Comparison of ENCODE assay signal across 8 cellular contexts in the genomic region with DNA sequence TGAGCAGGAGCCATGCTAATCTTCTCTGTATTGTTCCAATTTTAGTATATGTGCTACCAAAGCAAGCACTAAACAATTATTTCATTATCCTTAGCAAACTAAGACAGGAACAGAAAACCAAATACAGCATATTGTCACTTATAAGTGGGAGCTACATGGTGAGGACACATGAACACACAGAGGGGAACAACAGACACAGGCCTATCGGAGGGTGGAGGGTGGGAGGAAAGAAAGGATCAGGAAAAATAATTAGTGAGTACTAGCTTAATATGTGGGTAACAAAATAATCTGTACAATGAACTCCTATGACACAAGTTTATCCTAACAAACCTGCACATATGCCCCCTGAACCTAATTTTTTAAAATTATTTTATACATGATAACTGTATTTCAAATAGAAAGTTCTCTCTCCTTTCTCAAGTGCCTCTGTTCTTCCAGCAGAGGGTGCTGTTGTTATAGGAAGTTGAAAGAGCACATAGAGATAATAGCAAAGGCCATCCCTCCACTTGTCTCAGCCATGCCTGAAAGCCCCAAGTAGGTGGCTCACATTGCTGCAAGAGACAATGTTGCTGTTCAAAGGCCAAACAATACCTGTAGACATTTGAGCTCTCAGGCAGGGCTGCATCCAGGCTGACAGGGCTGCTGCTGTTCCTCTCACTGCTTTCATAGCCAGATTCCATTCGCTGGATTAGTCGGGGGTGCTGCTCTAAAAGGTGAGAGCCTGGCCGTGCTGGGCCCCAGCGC. TPM values are rescaled to one million over a fixed set of nuclear protein-coding genes. Genes with fewer than 3 reads are reported as not detected.
DNase-seq lines count a peak whose midpoint lies in the region; ATAC-seq, FAIRE-seq and TF ChIP-seq lines count a peak whose summit lies in the region.

No MANE protein-coding gene starts in this region.

- H3K9me3 ChIP-seq in ascending aorta = no peaks in the 10 kb centered on the region
- no peaks in the 10 kb centered on the region for H3K9me3 ChIP-seq in right atrium auricular region
- H3K9me3 ChIP-seq in sigmoid colon = no peaks in the 10 kb centered on the region

- TF ChIP-seq POLR2A in sigmoid colon (IDR thresholded peaks at IDR 0.05) = no peak

- TF ChIP-seq EP300 in sigmoid colon (IDR thresholded peaks at IDR 0.05) = no peak

- H3K4me1 ChIP-seq in ascending aorta (no peaks in the 10 kb centered on the region), right atrium auricular region (no peaks in the 10 kb centered on the region), sigmoid colon (no peaks in the 10 kb centered on the region)

- intact Hi-C loops in ascending aorta (cut with DNase I) (loop anchor here (1.0 kb wide), 2 partner anchors 96 to 115 kb away; no protein-coding TSS in a partner anchor), sigmoid colon (cut with DNase I) (loop anchor here (1.0 kb wide), 1 partner anchor 115 kb away; no protein-coding TSS in a partner anchor)

- no peak overlapping the region for H3K4me3 ChIP-seq in ascending aorta
- no peak overlapping the region for H3K4me3 ChIP-seq in right atrium auricular region
- H3K4me3 ChIP-seq in sigmoid colon = no peak overlapping the region

- 94 to 97% methylated on average over 5 of the region's 5 CpGs for WGBS in sigmoid colon, 2 donors

- peak; percentile 89 for FAIRE-seq in GM19239 (lab: Jason Lieb, UNC)

- peak; percentile 79 for DNase-seq in AG08395 (ENCODE audit: low spot score)
- DNase-seq in GM19239 (ENCODE audit: insufficient read length, low spot score) = peak; percentile 60
- DNase-seq in NCI-H146 (lab: John Stamatoyannopoulos, UW) = peak; percentile 80
- DNase-seq in SW 1271 (lab: John Stamatoyannopoulos, UW) = peak; percentile 31 to 85
- no peak for DNase-seq in ascending aorta (ENCODE audit: low spot score in 2 of 2)
- no peak for DNase-seq in right atrium auricular region (ENCODE audit: low spot score)
- DNase-seq in sigmoid colon = peak; percentile 67

- no peak for ATAC-seq in GM19328 (IDR thresholded peaks at IDR 0.05; ENCODE audit: unreplicated experiment)

- H3K36me3 ChIP-seq in ascending aorta = peaks cover 18 to 25% of the 10 kb centered on the region in 2 donors
- peaks cover 43% of the 10 kb centered on the region for H3K36me3 ChIP-seq in right atrium auricular region
- peaks cover 13 to 77% (median 27%) of the 10 kb centered on the region in 4 donors for H3K36me3 ChIP-seq in sigmoid colon

- no peak overlapping the region for H3K27ac ChIP-seq in ascending aorta
- no peak overlapping the region for H3K27ac ChIP-seq in right atrium auricular region
- H3K27ac ChIP-seq in sigmoid colon = peak overlapping the region in 1 of 4 donors; percentile 4

- peak; percentile 77 to 83 (median 82) for TF ChIP-seq CTCF in ascending aorta (IDR thresholded peaks at IDR 0.05)
- TF ChIP-seq CTCF in right atrium auricular region (IDR thresholded peaks at IDR 0.05) = peak; percentile 72 to 88
- peak; percentile 57 to 85 (median 80) for TF ChIP-seq CTCF in sigmoid colon (IDR thresholded peaks at IDR 0.05)

- H3K27me3 ChIP-seq in ascending aorta (no peaks in the 10 kb centered on the region), right atrium auricular region (no peaks in the 10 kb centered on the region), sigmoid colon (no peaks in the 10 kb centered on the region)

RNA-seq across cellular contexts. Expression of gene PPP3CB, which starts 33.4 kb away (rescaled TPM):
- 23.0 TPM for total RNA-seq in ascending aorta
- 10 to 100 TPM; 40.7 to 44.2 TPM for total RNA-seq in right atrium auricular region
- total RNA-seq in sigmoid colon = 100 to 1,000 TPM in 1 of 4 donors, 10 to 100 TPM in 3; 75.5 to 103 (median 85.8) TPM
- polyA plus RNA-seq in sigmoid colon = 10 to 100 TPM; 21.0 to 23.8 (median 22.2) TPM

Comparison
In these comparisons a context has a peak if more than half of its experiments do, and no peak if none do; other contexts are left out.
1. DNase-seq: peak in AG08395 (single experiment), GM19239 (single experiment), NCI-H146 (single experiment), SW 1271 (2 of 2) and sigmoid colon (single experiment); none in ascending aorta (0 of 2) and right atrium auricular region (single experiment).
2. Peak in every context shown above with its lines, with median percentiles within 50 percentile points of each other: CTCF ChIP-seq.